ENCODE assay signal across 8 cellular contexts in genomic region chrX:12977761-12978204, GRCh38. TPM values are rescaled to one million over a fixed set of nuclear protein-coding genes. Genes with fewer than 3 reads are reported as not detected.
DNase-seq lines count a peak whose midpoint lies in the region; ATAC-seq and FAIRE-seq lines count a peak whose summit lies in the region.

No MANE protein-coding gene starts in this region.

- peak overlapping the region; percentile 98 for H3K4me3 Mint-ChIP-seq in T-helper 1 cell treated with Interleukin-12 subunit alpha and Interleukin-12 subunit beta and Interleukin-4 antibody, amounts not matched to agents 30 μg/mL and 1 μg/mL, for 36 hours
- H3K4me3 Mint-ChIP-seq in activated naive CD8-positive, alpha-beta T cell treated with anti-CD3 and anti-CD28 coated beads, Interleukin-2, amount 10 ng/mL, durations not matched to agents 7 days and 5 days = peak overlapping the region; percentile 97

- H3K9me3 ChIP-seq in muscle layer of colon (ENCODE audit: low read length) (no peaks in the 10 kb centered on the region), small intestine (ENCODE audit: control insufficient read depth, low read depth) (no peaks in the 10 kb centered on the region)

- POLR2A ChIA-PET in activated naive CD8-positive, alpha-beta T cell treated with anti-CD3 and anti-CD28 coated beads, Interleukin-2, amount 10 ng/mL, durations not matched to agents 7 days and 5 days (lab: Charles Lee) = interaction anchor here (0.7 to 20.9 kb wide), 13 partner anchors 8 to 757 kb away, joined by 3 to 942 read pairs (median 5); partner anchors contain the start of genes OFD1 and TRAPPC2

- peaks cover 27% of the 10 kb centered on the region for H3K4me1 Mint-ChIP-seq in T-helper 1 cell treated with Interleukin-12 subunit alpha and Interleukin-12 subunit beta and Interleukin-4 antibody, amounts not matched to agents 30 μg/mL and 1 μg/mL, for 36 hours (ENCODE audit: low read depth)
- H3K4me1 Mint-ChIP-seq in activated naive CD8-positive, alpha-beta T cell treated with anti-CD3 and anti-CD28 coated beads, Interleukin-2, amount 10 ng/mL, durations not matched to agents 7 days and 5 days = peaks cover 37% of the 10 kb centered on the region

- no peak for FAIRE-seq in small intestine (lab: Jason Lieb, UNC)

- no peak for DNase-seq in T-helper 1 cell
- no peak for DNase-seq in activated naive CD8-positive, alpha-beta T cell treated with anti-CD3 and anti-CD28 coated beads, Interleukin-2, amount 10 ng/mL, durations not matched to agents 7 days and 5 days
- DNase-seq in small intestine = no peak
- no peak for DNase-seq in T1000 (lab: John Stamatoyannopoulos, UW)
- no peak for DNase-seq in stimulated activated CD4-positive, alpha-beta T cell treated with anti-CD3 and anti-CD28 coated beads, Interleukin-15, amount 100 ng/mL, for 24 hours

- WGBS in small intestine, 3 donors = 22 to 55% (median 51%) methylated on average over 9 of the region's 9 CpGs

- H3K9me3 Mint-ChIP-seq in T-helper 1 cell treated with Interleukin-12 subunit alpha and Interleukin-12 subunit beta and Interleukin-4 antibody, amounts not matched to agents 30 μg/mL and 1 μg/mL, for 36 hours = no peaks in the 10 kb centered on the region
- H3K9me3 Mint-ChIP-seq in activated naive CD8-positive, alpha-beta T cell treated with anti-CD3 and anti-CD28 coated beads, Interleukin-2, amount 10 ng/mL, durations not matched to agents 7 days and 5 days = no peaks in the 10 kb centered on the region

- peak overlapping the region in 1 of 2 donors; percentile 19 for H3K4me3 ChIP-seq in muscle layer of colon (ENCODE audit: low read depth in 1 of 2, low read length in 2 of 2)
- H3K4me3 ChIP-seq in small intestine (ENCODE audit: low read depth in 1 of 2, low read length in 2 of 2) = no peak overlapping the region

- H3K27me3 ChIP-seq in muscle layer of colon (ENCODE audit: control insufficient read depth in 1 of 2, insufficient read depth in 2 of 2, low read length in 2 of 2) (peaks cover 0 to 7% of the 10 kb centered on the region in 2 donors), small intestine (ENCODE audit: control insufficient read depth in 2 of 2, insufficient read depth in 2 of 2, low read length in 2 of 2) (no peaks in the 10 kb centered on the region)

- H3K27ac ChIP-seq in muscle layer of colon (ENCODE audit: low read depth, low read length) = peak overlapping the region; percentile 32
- H3K27ac ChIP-seq in small intestine (ENCODE audit: low read depth in 1 of 2, low read length in 1 of 2) = peak overlapping the region in 1 of 2 donors; percentile 54

- no peaks in the 10 kb centered on the region for H3K27me3 Mint-ChIP-seq in T-helper 1 cell treated with Interleukin-12 subunit alpha and Interleukin-12 subunit beta and Interleukin-4 antibody, amounts not matched to agents 30 μg/mL and 1 μg/mL, for 36 hours (ENCODE audit: low read depth)
- H3K27me3 Mint-ChIP-seq in activated naive CD8-positive, alpha-beta T cell treated with anti-CD3 and anti-CD28 coated beads, Interleukin-2, amount 10 ng/mL, durations not matched to agents 7 days and 5 days = no peaks in the 10 kb centered on the region

- ATAC-seq in HG03135 (IDR thresholded peaks at IDR 0.05; ENCODE audit: unreplicated experiment) = peak; percentile 4
- no peak for ATAC-seq in activated naive CD8-positive, alpha-beta T cell treated with anti-CD3 and anti-CD28 coated beads, Interleukin-2, amount 10 ng/mL, durations not matched to agents 7 days and 5 days (ENCODE audit: low read depth)

- H3K9ac ChIP-seq in muscle layer of colon (ENCODE audit: low read length) = no peak overlapping the region

- peak overlapping the region; percentile 91 for H3K27ac Mint-ChIP-seq in T-helper 1 cell treated with Interleukin-12 subunit alpha and Interleukin-12 subunit beta and Interleukin-4 antibody, amounts not matched to agents 30 μg/mL and 1 μg/mL, for 36 hours
- peak overlapping the region; percentile 98 for H3K27ac Mint-ChIP-seq in activated naive CD8-positive, alpha-beta T cell treated with anti-CD3 and anti-CD28 coated beads, Interleukin-2, amount 10 ng/mL, durations not matched to agents 7 days and 5 days

- H3K36me3 ChIP-seq in muscle layer of colon (ENCODE audit: insufficient read depth, low read length) (no peaks in the 10 kb centered on the region), small intestine (ENCODE audit: control insufficient read depth in 2 of 2, insufficient read depth in 2 of 2, low read length in 2 of 2) (no peaks in the 10 kb centered on the region)

- H3K36me3 Mint-ChIP-seq in T-helper 1 cell treated with Interleukin-12 subunit alpha and Interleukin-12 subunit beta and Interleukin-4 antibody, amounts not matched to agents 30 μg/mL and 1 μg/mL, for 36 hours (ENCODE audit: low read depth) = peaks cover 39% of the 10 kb centered on the region
- H3K36me3 Mint-ChIP-seq in activated naive CD8-positive, alpha-beta T cell treated with anti-CD3 and anti-CD28 coated beads, Interleukin-2, amount 10 ng/mL, durations not matched to agents 7 days and 5 days = peaks cover 32% of the 10 kb centered on the region

- H3K4me1 ChIP-seq in muscle layer of colon (ENCODE audit: insufficient read depth, low read length) = no peaks in the 10 kb centered on the region
- no peaks in the 10 kb centered on the region for H3K4me1 ChIP-seq in small intestine (ENCODE audit: control insufficient read depth in 2 of 2, insufficient read depth in 1 of 2, low read depth in 1 of 2, low read length in 1 of 2)

RNA-seq across cellular contexts. Expression of gene TMSB4X, which starts 2.9 kb away (rescaled TPM):
- 1,000 to 10,000 TPM; 8,001 to 8,464 TPM for total RNA-seq in activated naive CD8-positive, alpha-beta T cell treated with anti-CD3 and anti-CD28 coated beads, Interleukin-2, amount 10 ng/mL, durations not matched to agents 7 days and 5 days
- polyA plus RNA-seq in small intestine = 1,000 to 10,000 TPM; 3,848 to 6,707 (median 4,907) TPM
